In genomic region chr4:4990329-4990728, GRCh38 we compare ENCODE assay signal across 21 cellular contexts. TPM values are rescaled to one million over a fixed set of nuclear protein-coding genes. Genes with fewer than 3 reads are reported as not detected.
DNase-seq lines count a peak whose midpoint lies in the region; ATAC-seq and TF ChIP-seq lines count a peak whose summit lies in the region.
"Had no signal": no experiment of that assay in that cellular context is flagged by ENCODE, and none has a peak within 500 bp of the region (broad histone marks: within the 10 kb centered on the region; RNA-seq: fewer than 3 reads in every experiment).

No MANE protein-coding gene starts in this region.

- H3K27ac Mint-ChIP-seq in immature natural killer cell, result peak overlapping the region; percentile 79 to 92 (median 90)
- H3K27ac Mint-ChIP-seq: H9; memory B cell; naive thymus-derived CD8-positive, alpha-beta T cell; WTC11 had no signal

- peaks cover 21 to 24% of the 10 kb centered on the region in 2 donors for H3K4me1 Mint-ChIP-seq in immature natural killer cell

- H3K27me3 ChIP-seq in esophagus squamous epithelium (peaks cover 0 to 16% (median 0%) of the 10 kb centered on the region in 4 donors), tibial artery (no peaks in the 10 kb centered on the region)

- H3K9me3 Mint-ChIP-seq in immature natural killer cell, result no peaks in the 10 kb centered on the region
- H3K9me3 Mint-ChIP-seq: H9; memory B cell; naive thymus-derived CD8-positive, alpha-beta T cell; WTC11 had no signal

- intact Hi-C loops in esophagus squamous epithelium (cut with DNase I) (no loop called here), tibial artery (cut with DNase I; ENCODE audit: low total_unique reads) (no loop called here)

- H3K36me3 ChIP-seq in HEK293 (ENCODE audit: control insufficient read depth in 2 of 2, insufficient read depth in 1 of 2, low read length in 2 of 2) (no peaks in the 10 kb centered on the region), esophagus squamous epithelium (no peaks in the 10 kb centered on the region), tibial artery (no peaks in the 10 kb centered on the region)
- H3K36me3 ChIP-seq: BE2C had no signal

- no peaks in the 10 kb centered on the region for H3K4me1 ChIP-seq in HEK293 (ENCODE audit: control insufficient read depth, insufficient read depth, low read length)
- peaks cover 0 to 23% (median 7%) of the 10 kb centered on the region in 3 donors for H3K4me1 ChIP-seq in esophagus squamous epithelium
- peaks cover 0 to 17% (median 7%) of the 10 kb centered on the region in 4 donors for H3K4me1 ChIP-seq in tibial artery
- H3K4me1 ChIP-seq: BE2C had no signal

- H3K9me3 ChIP-seq in HEK293 (ENCODE audit: control insufficient read depth, insufficient read depth, low read depth, low read length) (no peaks in the 10 kb centered on the region), esophagus squamous epithelium (no peaks in the 10 kb centered on the region), tibial artery (no peaks in the 10 kb centered on the region)
- H3K9me3 ChIP-seq: BE2C had no signal

- TF ChIP-seq POLR2A in esophagus squamous epithelium (IDR thresholded peaks at IDR 0.05), result no peak

- TF ChIP-seq CTCF in HEK293 (tag by site-specific recombination; IDR thresholded peaks at IDR 0.05) (no peak), esophagus squamous epithelium (IDR thresholded peaks at IDR 0.05) (no peak), tibial artery (IDR thresholded peaks at IDR 0.05) (no peak)

- H3K27me3 Mint-ChIP-seq in immature natural killer cell (ENCODE audit: low read depth in 3 of 3), result peaks cover 3 to 11% (median 4%) of the 10 kb centered on the region in 3 donors

- DNase-seq in esophagus squamous epithelium (lab: John Stamatoyannopoulos, UW) (no peak), immature natural killer cell (peak in 1 of 3 donors; percentile 5), tibial artery (no peak), Ammon's horn (ENCODE audit: low spot score) (no peak), HuH-7.5 (ENCODE audit: low spot score) (no peak), NCI-H446 (lab: John Stamatoyannopoulos, UW) (no peak)
- DNase-seq: activated CD4-positive, alpha-beta T cell treated with anti-CD3 and anti-CD28 coated beads, Interleukin-2, amount 50 U/mL, for 48 hours; activated naive CD4-positive, alpha-beta T cell treated with Interleukin-2 at 50 U/mL for 16 hours; H9; hippocampal formation; naive thymus-derived CD8-positive, alpha-beta T cell; NCI-H1694 treated with DMSO at 0.1 percent for 48 hours; NCI-H2227 treated with DMSO at 0.1 percent for 48 hours had no signal

- H3K4me3 ChIP-seq in HEK293 (ENCODE audit: low read depth, low read length), result no peak overlapping the region
- no peak overlapping the region for H3K4me3 ChIP-seq in esophagus squamous epithelium
- H3K4me3 ChIP-seq in tibial artery, result no peak overlapping the region
- H3K4me3 ChIP-seq: PC-9 had no signal

- no peaks in the 10 kb centered on the region for H3K36me3 Mint-ChIP-seq in immature natural killer cell
- H3K36me3 Mint-ChIP-seq: memory B cell; naive thymus-derived CD8-positive, alpha-beta T cell; WTC11 had no signal

- POLR2A ChIA-PET in HEK293 (lab: Yijun Ruan, JAX), result no interaction called here

- ATAC-seq in GM19351 (IDR thresholded peaks at IDR 0.05; ENCODE audit: unreplicated experiment), result no peak
- ATAC-seq: naive thymus-derived CD8-positive, alpha-beta T cell; WTC11 had no signal

- H3K27ac ChIP-seq in HEK293 (ENCODE audit: extremely low read depth, low read depth, low read length) (no peak overlapping the region), esophagus squamous epithelium (peak overlapping the region in 3 of 4 donors; percentile 48 to 90 (median 76)), tibial artery (peak overlapping the region; percentile 60 to 80)
- H3K27ac ChIP-seq: PC-9 had no signal

- peak overlapping the region in 4 of 5 donors; percentile 10 to 76 (median 16) for H3K4me3 Mint-ChIP-seq in immature natural killer cell
- H3K4me3 Mint-ChIP-seq: H9; memory B cell; naive thymus-derived CD8-positive, alpha-beta T cell; WTC11 had no signal

- 69 to 85% methylated on average over 2 to 3 of the region's 3 CpGs for WGBS in esophagus squamous epithelium, 2 donors

- CTCF ChIA-PET in HEK293 (lab: Yijun Ruan, JAX), result no interaction called here

TF ChIP-seq in HEK293, 187 proteins besides CTCF, POLR2A, EP300 and RAD21:
- TF ChIP-seq ZNF768 (tag by site-specific recombination; IDR thresholded peaks at IDR 0.05) (0 out of 2 replicates have a peak, but pooled peaks have one; percentile 48), MEIS1 (CRISPR knock-in tag; IDR thresholded peaks at IDR 0.05; ENCODE audit: borderline replicate concordance) (no peak)

RNA-seq across cellular contexts. Expression of gene CYTL1, which starts 28.9 kb away (rescaled TPM):
- total RNA-seq in esophagus squamous epithelium, result 1 to 10 TPM in 2 of 4 donors, not detected in 2; 1.0 to 2.5 TPM
- polyA plus RNA-seq in immature natural killer cell, result 10 to 100 TPM in 1 of 3 donors, 1 to 10 TPM in 1, under 1 TPM in 1; 0.91 to 13.5 (median 3.4) TPM
- total RNA-seq: naive thymus-derived CD8-positive, alpha-beta T cell; PC-9; SK-MEL-5; T-helper 2 cell treated with Interferon-gamma antibody and Interleukin-4, amounts not matched to agents 100 ng/mL and 5 ng/mL, for 36 hours had no signal
- polyA plus RNA-seq: naive thymus-derived CD8-positive, alpha-beta T cell had no signal
